Comparison of ENCODE assay signal across 8 cellular contexts in genomic region chr22:46052801-46053562, GRCh38.
DNase-seq lines count a peak whose midpoint lies in the region; ATAC-seq and TF ChIP-seq lines count a peak whose summit lies in the region.

No MANE protein-coding gene starts in this region.

- no peaks in the 10 kb centered on the region for H3K27me3 ChIP-seq in dorsolateral prefrontal cortex
- H3K27me3 ChIP-seq in mononuclear cell (ENCODE audit: insufficient read depth, low read length) = no peaks in the 10 kb centered on the region
- no peaks in the 10 kb centered on the region for H3K27me3 ChIP-seq in upper lobe of right lung

- H3K4me3 ChIP-seq in dorsolateral prefrontal cortex (peak overlapping the region; percentile 47 to 85 (median 71)), mononuclear cell (ENCODE audit: low read length) (peak overlapping the region; percentile 64), upper lobe of right lung (peak overlapping the region; percentile 81)

- TF ChIP-seq POLR2A in GM15510 (IDR thresholded peaks at IDR 0.05; ENCODE audit: borderline replicate concordance, extremely low read depth, insufficient read length) = peak; percentile 0

- DNase-seq in 8988T (peak; percentile 71), dorsolateral prefrontal cortex (peak in 9 of 10 donors; percentile 35 to 71 (median 54)), upper lobe of right lung (peak; percentile 81)

- peak; percentile 24 for ATAC-seq in SK-N-SH treated with all-trans-retinoic acid at 6 μM for 48 hours
- peak; percentile 50 for ATAC-seq in upper lobe of right lung
- no peak for ATAC-seq in HG02840 (IDR thresholded peaks at IDR 0.05; ENCODE audit: low FRiP score, unreplicated experiment)
- ATAC-seq in HG02885 (IDR thresholded peaks at IDR 0.05; ENCODE audit: poor library complexity, unreplicated experiment) = no peak

- peaks cover 89% of the 10 kb centered on the region for H3K4me1 ChIP-seq in mononuclear cell (ENCODE audit: insufficient read depth, low read length)
- H3K4me1 ChIP-seq in upper lobe of right lung = peaks cover 73% of the 10 kb centered on the region

- H3K36me3 ChIP-seq in upper lobe of right lung = no peaks in the 10 kb centered on the region

- H3K9me3 ChIP-seq in mononuclear cell (ENCODE audit: low read depth, low read length) = no peaks in the 10 kb centered on the region
- H3K9me3 ChIP-seq in upper lobe of right lung = no peaks in the 10 kb centered on the region

- peak overlapping the region; percentile 99 to 100 (median 100) for H3K27ac ChIP-seq in dorsolateral prefrontal cortex
- peak overlapping the region; percentile 98 for H3K27ac ChIP-seq in upper lobe of right lung

- TF ChIP-seq CTCF in dorsolateral prefrontal cortex (IDR thresholded peaks at IDR 0.05 in 54 of 56, conservative IDR thresholded peaks at IDR 0.05 in 2 of 56; ENCODE audit: low read depth in 1 of 56, partially characterized antibody in 56 of 56) (peak in 3 of 56 donors; percentile 4 to 9 (median 8)), upper lobe of right lung (IDR thresholded peaks at IDR 0.05) (no peak)

- intact Hi-C loops in dorsolateral prefrontal cortex (cut with DNase I) = loop anchor here in 1 of 2 donors (1.0 kb wide), 1 partner anchor 18 kb away; no protein-coding TSS in a partner anchor
- intact Hi-C loops in upper lobe of right lung (cut with DNase I) = no loop called here

TF ChIP-seq in SK-N-SH treated with all-trans-retinoic acid at 6 μM for 48 hours, 23 proteins besides CTCF, POLR2A, EP300 and RAD21:
- TF ChIP-seq GLIS3 (CRISPR knock-in tag; IDR thresholded peaks at IDR 0.05) (no peak), ZC3H10 (CRISPR knock-in tag; IDR thresholded peaks at IDR 0.05) (no peak), TCF4 (CRISPR knock-in tag; IDR thresholded peaks at IDR 0.05; ENCODE audit: borderline replicate concordance) (no peak)
TF ChIP-seq in SK-N-SH treated with all-trans-retinoic acid at 6 μM for 48 hours: peak in this region for 0.

Comparison
In these comparisons a context has a peak if more than half of its experiments do, and no peak if none do; other contexts are left out.
1. ATAC-seq: peak in SK-N-SH treated with all-trans-retinoic acid at 6 μM for 48 hours (single experiment) and upper lobe of right lung (single experiment); none in HG02840 (single experiment) and HG02885 (single experiment).
2. Peak in every context shown above with its lines, with median percentiles within 50 percentile points of each other: DNase-seq and H3K4me3 ChIP-seq.